ENCODE assay signal across 24 cellular contexts in genomic region chr3:126361211-126361610, GRCh38. TPM values are rescaled to one million over a fixed set of nuclear protein-coding genes. Genes with fewer than 3 reads are reported as not detected.
DNase-seq lines count a peak whose midpoint lies in the region; ATAC-seq, FAIRE-seq and TF ChIP-seq lines count a peak whose summit lies in the region.
"Had no signal": no experiment of that assay in that cellular context is flagged by ENCODE, and none has a peak within 500 bp of the region (broad histone marks: within the 10 kb centered on the region; RNA-seq: fewer than 3 reads in every experiment).

No MANE protein-coding gene starts in this region.

- no peak overlapping the region for H2BK20ac ChIP-seq in H1 (ENCODE audit: low read length)

- no peaks in the 10 kb centered on the region for H3K79me1 ChIP-seq in H1 (ENCODE audit: low read depth, low read length)

- H3K9me3 ChIP-seq in right lobe of liver = no peaks in the 10 kb centered on the region
- no peaks in the 10 kb centered on the region for H3K9me3 ChIP-seq in HepG2 (ENCODE audit: low read length)
- no peaks in the 10 kb centered on the region for H3K9me3 ChIP-seq in H1 (ENCODE audit: insufficient read depth in 2 of 2, low read depth in 1 of 2, low read length in 1 of 2)
- no peaks in the 10 kb centered on the region for H3K9me3 ChIP-seq in prostate gland
- H3K9me3 ChIP-seq: BLaER1 treated with 17β-estradiol and CSF1 and Interleukin-3, amounts not matched to agents 10 nM and 100 nM; SJSA1 had no signal

- H3K27me3 ChIP-seq in right lobe of liver (no peaks in the 10 kb centered on the region), HepG2 (ENCODE audit: control insufficient read depth in 1 of 2, insufficient read depth in 2 of 2, low read length in 2 of 2) (peaks cover 9 to 39% of the 10 kb centered on the region in 2 experiments; a peak in 4 of 5 replicates), H1 (replicated peaks in 1 of 4; ENCODE audit: control insufficient read depth in 3 of 4, extremely low read depth in 1 of 4, insufficient read depth in 3 of 4, low read length in 3 of 4) (peaks cover 0 to 17% (median 8%) of the 10 kb centered on the region in 4 experiments; a peak in 6 of 7 replicates), prostate gland (replicated peaks; ENCODE audit: insufficient read depth) (no peaks in the 10 kb centered on the region)

- H2BK15ac ChIP-seq in H1 (ENCODE audit: low read length) = no peak overlapping the region

- intact Hi-C loops in right lobe of liver (cut with DNase I) = no loop called here
- intact Hi-C loops in HepG2 (cut with micrococcal nuclease; ENCODE audit: unreplicated experiment) = no loop called here
- intact Hi-C loops in sciatic nerve (cut with DNase I) = no loop called here
- intact Hi-C loops in prostate gland (cut with DNase I) = no loop called here

- H3K79me2 ChIP-seq in HepG2 (ENCODE audit: insufficient read depth, low read length) (no peaks in the 10 kb centered on the region), H1 (ENCODE audit: control insufficient read depth in 1 of 2, insufficient read depth in 2 of 2, low read length in 2 of 2) (no peaks in the 10 kb centered on the region)

- no peak overlapping the region; the same call in 1 of the 2 replicates for H4K8ac ChIP-seq in H1 (ENCODE audit: extremely low read depth, insufficient read depth, low read length)

- no peak overlapping the region for H2BK12ac ChIP-seq in H1 (ENCODE audit: low read depth, low read length)

- in situ Hi-C loops in HepG2 (cut with HindIII; ENCODE audit: extremely low pct_ligation_motif_present, low pct_unique_long_range_greater_than_20kb) = loop anchor here (25.0 kb wide), 1 partner anchor 224 kb away; no protein-coding TSS in a partner anchor

- POLR2A ChIA-PET in HepG2 (lab: Yijun Ruan, JAX) (no interaction called here), H1 (lab: Charles Lee; ENCODE audit: partially characterized antibody) (interaction anchor here (1.0 kb wide), 1 partner anchor 11 kb away, joined by 3 read pairs; no protein-coding TSS in a partner anchor)

- no peak overlapping the region for H3K4ac ChIP-seq in H1 (replicated peaks; ENCODE audit: insufficient read length, low read depth, low read length)

- peaks cover 16% of the 10 kb centered on the region for H3K23me2 ChIP-seq in H1 (ENCODE audit: low read depth, low read length)

- CTCF ChIA-PET in HepG2 (lab: Yijun Ruan, JAX; ENCODE audit: low intra/inter-chr PET ratio, low total read pairs) (no interaction called here), H1 (lab: Charles Lee; ENCODE audit: partially characterized antibody) (interaction anchor here (0.9 to 5.7 kb wide), 5 partner anchors 12 to 28 kb away, joined by 3 to 30 read pairs (median 4); no protein-coding TSS in a partner anchor)

- no peaks in the 10 kb centered on the region for H3K36me3 ChIP-seq in right lobe of liver
- H3K36me3 ChIP-seq in HepG2 (replicated peaks in 1 of 2; ENCODE audit: control insufficient read depth in 1 of 2, insufficient read depth in 2 of 2, low read length in 2 of 2) = no peaks in the 10 kb centered on the region
- H3K36me3 ChIP-seq in H1 (ENCODE audit: control insufficient read depth in 2 of 4, insufficient read depth in 4 of 4, low read length in 3 of 4) = no peaks in the 10 kb centered on the region; a peak in 1 of 8 replicates
- H3K36me3 ChIP-seq in prostate gland = no peaks in the 10 kb centered on the region
- H3K36me3 ChIP-seq: BLaER1 treated with 17β-estradiol and CSF1 and Interleukin-3, amounts not matched to agents 10 nM and 100 nM; SJSA1 had no signal

- H3K4me3 ChIP-seq in right lobe of liver = no peak overlapping the region
- H3K4me3 ChIP-seq in HepG2 (replicated peaks in 1 of 3; ENCODE audit: insufficient read depth in 1 of 3, low read depth in 2 of 3, low read length in 3 of 3) = no peak overlapping the region
- H3K4me3 ChIP-seq in H1 (ENCODE audit: extremely low read depth in 1 of 4, insufficient read depth in 2 of 4, low read depth in 3 of 4, low read length in 4 of 4) = no peak overlapping the region
- no peak overlapping the region for H3K4me3 ChIP-seq in prostate gland
- H3K4me3 ChIP-seq: BLaER1 treated with 17β-estradiol and CSF1 and Interleukin-3, amounts not matched to agents 10 nM and 100 nM; GM23338; PC-9; SJSA1 had no signal

- ATAC-seq in right lobe of liver (no peak), HepG2 (no peak), sciatic nerve (no peak)
- ATAC-seq: GM23338, HCT116 had no signal

- H2BK5ac ChIP-seq in H1 (ENCODE audit: low read depth, low read length) = no peak overlapping the region

- no peak overlapping the region for H2AK5ac ChIP-seq in H1 (ENCODE audit: low read depth, low read length)

- no peak overlapping the region for H3K27ac ChIP-seq in right lobe of liver
- no peak overlapping the region for H3K27ac ChIP-seq in HepG2 (ENCODE audit: extremely low read length, insufficient read depth, low read length)
- H3K27ac ChIP-seq in H1 (ENCODE audit: low read depth, low read length) = no peak overlapping the region
- no peak overlapping the region for H3K27ac ChIP-seq in prostate gland
- H3K27ac ChIP-seq: BLaER1 treated with 17β-estradiol and CSF1 and Interleukin-3, amounts not matched to agents 10 nM and 100 nM; PC-9; RWPE1; SJSA1 had no signal

- BruUV-seq in HepG2 (replicated peaks; lab: Mats Ljungman, UMichigan) = no TSS peak

- no peak overlapping the region for H3K23ac ChIP-seq in H1 (ENCODE audit: insufficient read length)

- TF ChIP-seq RAD21 in HepG2 (CRISPR knock-in tag; IDR thresholded peaks at IDR 0.05) = no peak
- TF ChIP-seq RAD21 in H1 (IDR thresholded peaks at IDR 0.05 in 1 of 2, conservative IDR thresholded peaks at IDR 0.05 in 1 of 2; ENCODE audit: low read depth in 2 of 2, low read length in 2 of 2) = no peak

- WGBS in right lobe of liver (ENCODE audit: insufficient coverage, low coverage, low lambda C conversion rate, missing lambda C conversion rate) = 81% methylated on average over 6 of the region's 9 CpGs
- 56% methylated on average over 8 of the region's 9 CpGs for WGBS in HepG2 (ENCODE audit: low lambda C conversion rate)
- 79% methylated on average over 9 of the region's 9 CpGs; no CpG with 5 or more reads in 1 of the 2 experiments for WGBS in H1 (ENCODE audit: extremely low coverage in 1 of 2, insufficient coverage in 1 of 2, insufficient read length in 1 of 2, insufficient replicate concordance in 2 of 2, low coverage in 1 of 2, low lambda C conversion rate in 2 of 2, missing lambda C conversion rate in 1 of 2), 2 experiments
- WGBS in prostate gland = 75% methylated on average over 9 of the region's 9 CpGs

- TF ChIP-seq POLR2A in right lobe of liver (IDR thresholded peaks at IDR 0.05) (no peak), HepG2 (IDR thresholded peaks at IDR 0.05; ENCODE audit: insufficient read depth in 1 of 2, low read depth in 2 of 2, low read length in 2 of 2) (no peak), H1 (IDR thresholded peaks at IDR 0.05; ENCODE audit: control extremely low read depth in 1 of 2, low read depth in 2 of 2, low read length in 2 of 2) (no peak), prostate gland (IDR thresholded peaks at IDR 0.05) (no peak)

- H3K4me2 ChIP-seq in HepG2 (ENCODE audit: low read depth, low read length) (no peak overlapping the region), H1 (ENCODE audit: insufficient read depth in 1 of 2, low read depth in 2 of 2, low read length in 2 of 2) (no peak overlapping the region)
- H3K4me2 ChIP-seq: BLaER1 treated with 17β-estradiol and CSF1 and Interleukin-3, amounts not matched to agents 10 nM and 100 nM; GM23338; PC-9 had no signal

- TF ChIP-seq CTCF in right lobe of liver (IDR thresholded peaks at IDR 0.05) (no peak), HepG2 (CRISPR knock-in tag; IDR thresholded peaks at IDR 0.05) (no peak), H1 (IDR thresholded peaks at IDR 0.05; ENCODE audit: control extremely low read depth in 1 of 3, insufficient read depth in 1 of 3, low read depth in 1 of 3, low read length in 3 of 3) (no peak), prostate gland (IDR thresholded peaks at IDR 0.05) (no peak)

- H3K56ac ChIP-seq in H1 (replicated peaks; ENCODE audit: insufficient read length, low read depth, low read length) = no peak overlapping the region

- H4K91ac ChIP-seq in H1 (replicated peaks; ENCODE audit: insufficient read length, low read length) = peak overlapping the region; percentile 61

- H3K18ac ChIP-seq in H1 (ENCODE audit: extremely low read depth, low read length) = no peak overlapping the region

- TF ChIP-seq EP300 in HepG2 (IDR thresholded peaks at IDR 0.05; ENCODE audit: low read depth in 2 of 2, low read length in 2 of 2) = no peak
- no peak for TF ChIP-seq EP300 in HepG2 (CRISPR knock-in tag; IDR thresholded peaks at IDR 0.05; ENCODE audit: borderline replicate concordance)
- no peak for TF ChIP-seq EP300 in H1 (IDR thresholded peaks at IDR 0.05; ENCODE audit: borderline replicate concordance in 1 of 2, low read depth in 2 of 2, low read length in 2 of 2)

- peaks cover 0 to 24% (median 10%) of the 10 kb centered on the region in 4 donors for H3K4me1 ChIP-seq in right lobe of liver
- peaks cover 25% of the 10 kb centered on the region for H3K4me1 ChIP-seq in HepG2 (ENCODE audit: insufficient read depth, low read length)
- peaks cover 4 to 29% (median 16%) of the 10 kb centered on the region in 4 experiments for H3K4me1 ChIP-seq in H1 (replicated peaks in 1 of 4; ENCODE audit: control insufficient read depth in 3 of 4, insufficient read depth in 4 of 4, low read length in 3 of 4)
- H3K4me1 ChIP-seq in prostate gland (replicated peaks) = no peaks in the 10 kb centered on the region

- FAIRE-seq in HepG2 (lab: Jason Lieb, UNC) (no peak), H1 (lab: Jason Lieb, UNC) (no peak)
- FAIRE-seq: GM12891 had no signal

- H3K9ac ChIP-seq in HepG2 (ENCODE audit: insufficient read depth, low read depth, low read length) = no peak overlapping the region
- H3K9ac ChIP-seq in H1 (replicated peaks in 1 of 4; ENCODE audit: extremely low read depth in 1 of 4, low read depth in 3 of 4, low read length in 3 of 4) = no peak overlapping the region
- H3K9ac ChIP-seq: BLaER1 treated with 17β-estradiol and CSF1 and Interleukin-3, amounts not matched to agents 10 nM and 100 nM had no signal

- H3K14ac ChIP-seq in H1 (ENCODE audit: insufficient read length) = no peak overlapping the region

- DNase-seq in right lobe of liver (peak in 2 of 3 donors; percentile 29 to 35), HepG2 (ENCODE audit: low spot score) (no peak), H1 (ENCODE audit: low read depth in 1 of 2, low spot score in 2 of 2) (no peak), sciatic nerve (ENCODE audit: low spot score) (peak; percentile 34), hepatic stellate cell (ENCODE audit: low spot score) (no peak), prostate gland (ENCODE audit: low spot score) (no peak), HUDEP-2 (lab: John Stamatoyannopoulos, UW; ENCODE audit: unreplicated experiment in 76 of 76) (no peak)
- DNase-seq: DMS53, EL, IMR-90, NCI-H1436, NCI-H1930, NCI-H2171, NCI-H526, PC-9 had no signal

- no peak overlapping the region for H2BK120ac ChIP-seq in H1 (replicated peaks; ENCODE audit: low read depth, low read length)

- H4K5ac ChIP-seq in H1 (ENCODE audit: insufficient read length, low read depth, low read length) = no peak overlapping the region

- H2AFZ ChIP-seq in HepG2 (ENCODE audit: low read length) (no peak overlapping the region), H1 (ENCODE audit: low read length) (no peak overlapping the region)
- H2AFZ ChIP-seq: GM23338, PC-9 had no signal

- no peaks in the 10 kb centered on the region for H4K20me1 ChIP-seq in HepG2 (ENCODE audit: insufficient read depth, low read length)
- H4K20me1 ChIP-seq in H1 (replicated peaks in 1 of 2; ENCODE audit: control insufficient read depth in 1 of 2, insufficient read depth in 2 of 2, low read length in 2 of 2) = no peaks in the 10 kb centered on the region

RNA-seq across cellular contexts. Expression of gene KLF15, which starts 4.0 kb away (rescaled TPM):
- total RNA-seq in right lobe of liver (100 to 1,000 TPM in 2 of 6 experiments, 10 to 100 TPM in 4; 14.4 to 112 (median 89.3) TPM), HepG2 (2016; rRNA removed; fragmentation: Illumina TruSeq; extraction: Trizol) (5.4 and 7.8 TPM in 2 replicates), sciatic nerve (22.7 TPM), prostate gland (10 to 100 TPM; 52.7 to 72.6 TPM)
- total RNA-seq in HepG2 (2016; cell fraction: cytosol; rRNA removed; fragmentation: Illumina TruSeq; extraction: Trizol; ENCODE audit: low read depth) = 1.1 and 1.4 TPM in 2 replicates
- 5.0 and 8.2 TPM in 2 replicates for total RNA-seq in HepG2 (2016; cell fraction: insoluble cytoplasmic fraction; rRNA removed; fragmentation: Illumina TruSeq; extraction: Trizol)
- 3.1 and 3.8 TPM in 2 replicates for total RNA-seq in HepG2 (2016; cell fraction: membrane; rRNA removed; fragmentation: Illumina TruSeq; extraction: Trizol)
- total RNA-seq in HepG2 (2016; cell fraction: nucleus; rRNA removed; fragmentation: Illumina TruSeq; extraction: Trizol) = 6.2 and 8.6 TPM in 2 replicates
- polyA plus RNA-seq in HepG2 (2011; rRNA removed) (5.3 and 7.1 TPM in 2 replicates), H1 (2011; rRNA removed) (15.7 and 27.1 TPM in 2 replicates)
- polyA plus RNA-seq in HepG2 (2011; cell fraction: cytosol; rRNA removed) = 3.5 and 8.6 TPM in 2 replicates
- polyA plus RNA-seq in HepG2 (2011; cell fraction: nucleus; rRNA removed) = 10.1 and 15.9 TPM in 2 replicates
- polyA plus RNA-seq in HepG2 (2012) = 3.1 and 3.5 TPM in 2 replicates
- 0.46 and 0.59 TPM in 2 replicates for polyA plus RNA-seq in HepG2 (2016; cell fraction: cytosol; fragmentation: Illumina TruSeq; extraction: Trizol; ENCODE audit: low read depth)
- 5.6 and 7.2 TPM in 2 replicates for polyA plus RNA-seq in HepG2 (2016; cell fraction: insoluble cytoplasmic fraction; fragmentation: Illumina TruSeq; extraction: Trizol; ENCODE audit: low read depth)
- polyA plus RNA-seq in HepG2 (2016; cell fraction: membrane; fragmentation: Illumina TruSeq; extraction: Trizol; ENCODE audit: low read depth) = 1.9 and 2.3 TPM in 2 replicates
- 11.1 and 14.2 TPM in 2 replicates for polyA plus RNA-seq in HepG2 (2016; cell fraction: nucleus; fragmentation: Illumina TruSeq; extraction: Trizol; ENCODE audit: insufficient read depth, low read depth)
- polyA minus RNA-seq in HepG2 (2011; rRNA and poly(A)+ RNA removed; ENCODE audit: low replicate concordance) = 0.09 and 16.6 TPM in 2 replicates
- 3.5 and 3.9 TPM in 2 replicates for polyA minus RNA-seq in HepG2 (2011; cell fraction: cytosol; rRNA and poly(A)+ RNA removed)
- polyA minus RNA-seq in HepG2 (2011; cell fraction: nucleus; rRNA and poly(A)+ RNA removed) = 9.2 and 10.2 TPM in 2 replicates
- total RNA-seq in H1 (2021; fragmentation: NEBNext Ultra II Directional; extraction: Animal tissue kit (Norgen Biotek cat#: 25700)) = 17.4 and 19.5 TPM in 2 replicates
- 18.4 TPM for polyA plus RNA-seq in H1 (2011; cell fraction: cytosol; rRNA removed)
- 25.2 TPM for polyA plus RNA-seq in H1 (2011; cell fraction: nucleus; rRNA removed)
- polyA plus RNA-seq in H1 (2012, experiment 1 of 2) = 9.7 to 11.7 TPM (median 11.4 TPM) in 4 replicates
- 12.0 TPM for polyA plus RNA-seq in H1 (2012, experiment 2 of 2)
- 7.1 TPM for polyA plus RNA-seq in H1 (2013, experiment 1 of 2)
- polyA plus RNA-seq in H1 (2013, experiment 2 of 2) = 6.9 TPM
- polyA minus RNA-seq in H1 (2011; rRNA and poly(A)+ RNA removed) = 5.5 and 8.5 TPM in 2 replicates
- 10.0 TPM for polyA minus RNA-seq in H1 (2011; cell fraction: cytosol; rRNA and poly(A)+ RNA removed)
- 19.5 TPM for polyA minus RNA-seq in H1 (2011; cell fraction: nucleus; rRNA and poly(A)+ RNA removed)
- polyA plus RNA-seq: CD8-positive, alpha-beta memory T cell had no signal

RNA-seq across cellular contexts. Expression of gene CFAP100, which starts 33.5 kb away (rescaled TPM):
- total RNA-seq in right lobe of liver (not detected), HepG2 (2016; rRNA removed; fragmentation: Illumina TruSeq; extraction: Trizol) (0.36 TPM in 1 of 2 replicates, not detected in the other), sciatic nerve (1.5 TPM), prostate gland (1 to 10 TPM in 1 of 2 donors, not detected in 1; 2.3 TPM)
- total RNA-seq in HepG2 (2016; cell fraction: cytosol; rRNA removed; fragmentation: Illumina TruSeq; extraction: Trizol; ENCODE audit: low read depth) = not detected in 2 replicates
- total RNA-seq in HepG2 (2016; cell fraction: insoluble cytoplasmic fraction; rRNA removed; fragmentation: Illumina TruSeq; extraction: Trizol) = 0.43 TPM in 1 of 2 replicates, not detected in the other
- not detected in 2 replicates for total RNA-seq in HepG2 (2016; cell fraction: membrane; rRNA removed; fragmentation: Illumina TruSeq; extraction: Trizol)
- total RNA-seq in HepG2 (2016; cell fraction: nucleus; rRNA removed; fragmentation: Illumina TruSeq; extraction: Trizol) = not detected in 2 replicates
- polyA plus RNA-seq in HepG2 (2011; rRNA removed) (0.32 and 0.63 TPM in 2 replicates), H1 (2011; rRNA removed) (0.09 and 0.17 TPM in 2 replicates)
- 0.58 and 0.59 TPM in 2 replicates for polyA plus RNA-seq in HepG2 (2011; cell fraction: cytosol; rRNA removed)
- 0.42 and 0.63 TPM in 2 replicates for polyA plus RNA-seq in HepG2 (2011; cell fraction: nucleus; rRNA removed)
- polyA plus RNA-seq in HepG2 (2012) = 0.09 and 1.1 TPM in 2 replicates
- polyA plus RNA-seq in HepG2 (2016; cell fraction: cytosol; fragmentation: Illumina TruSeq; extraction: Trizol; ENCODE audit: low read depth) = not detected in 2 replicates
- 0.30 TPM in 1 of 2 replicates, not detected in the other for polyA plus RNA-seq in HepG2 (2016; cell fraction: insoluble cytoplasmic fraction; fragmentation: Illumina TruSeq; extraction: Trizol; ENCODE audit: low read depth)
- polyA plus RNA-seq in HepG2 (2016; cell fraction: membrane; fragmentation: Illumina TruSeq; extraction: Trizol; ENCODE audit: low read depth) = not detected in 2 replicates
- polyA plus RNA-seq in HepG2 (2016; cell fraction: nucleus; fragmentation: Illumina TruSeq; extraction: Trizol; ENCODE audit: insufficient read depth, low read depth) = not detected in 2 replicates
- polyA minus RNA-seq in HepG2 (2011; rRNA and poly(A)+ RNA removed; ENCODE audit: low replicate concordance) = 0.12 TPM in 1 of 2 replicates, not detected in the other
- 1.1 TPM in 1 of 2 replicates, not detected in the other for polyA minus RNA-seq in HepG2 (2011; cell fraction: cytosol; rRNA and poly(A)+ RNA removed)
- polyA minus RNA-seq in HepG2 (2011; cell fraction: nucleus; rRNA and poly(A)+ RNA removed) = not detected in 2 replicates
- total RNA-seq in H1 (2021; fragmentation: NEBNext Ultra II Directional; extraction: Animal tissue kit (Norgen Biotek cat#: 25700)) = not detected in 2 replicates
- 0.12 TPM for polyA plus RNA-seq in H1 (2011; cell fraction: cytosol; rRNA removed)
- polyA plus RNA-seq in H1 (2011; cell fraction: nucleus; rRNA removed) = 0.68 TPM
- polyA plus RNA-seq in H1 (2012, experiment 1 of 2) = not detected in 4 replicates
- not detected for polyA plus RNA-seq in H1 (2012, experiment 2 of 2)
- polyA plus RNA-seq in H1 (2013, experiment 1 of 2) = 0.22 TPM
- 0.37 TPM for polyA plus RNA-seq in H1 (2013, experiment 2 of 2)
- polyA minus RNA-seq in H1 (2011; rRNA and poly(A)+ RNA removed) = 0.69 TPM in 1 of 2 replicates, not detected in the other
- polyA minus RNA-seq in H1 (2011; cell fraction: cytosol; rRNA and poly(A)+ RNA removed) = not detected
- not detected for polyA minus RNA-seq in H1 (2011; cell fraction: nucleus; rRNA and poly(A)+ RNA removed)
- total RNA-seq: A673; CD8-positive, alpha-beta memory T cell; IMR-90; M059J; PC-9; SJSA1 had no signal
- polyA plus RNA-seq: CD8-positive, alpha-beta memory T cell; GM23338; IMR-90 had no signal

Comparison
In these comparisons a context has a peak if more than half of its experiments do, and no peak if none do; other contexts are left out.
1. DNase-seq: peak in right lobe of liver (2 of 3) and sciatic nerve (single experiment); none in HepG2 (single experiment), H1 (0 of 2), hepatic stellate cell (single experiment), prostate gland (single experiment) and HUDEP-2 (0 of 76).